ENCODE assay signal across 1 cellular context in genomic region chr13:110705826-110706569, GRCh38.
A peak's percentile ranks its signal among the peaks of the same experiment; 100 is the strongest.
TF ChIP-seq lines count a peak whose summit lies in the region.

Gene CARS2 (minus strand): TSS chr13:110706116. CDS start chr13:110706093, 23 bp downstream.

TF ChIP-seq in WTC11, 78 proteins besides CTCF, POLR2A, EP300 and RAD21 (continued from another document and continues in another):
- TF ChIP-seq STAT6 (CRISPR knock-in tag; conservative IDR thresholded peaks at IDR 0.05; ENCODE audit: low read depth) = 0 out of 2 replicates have a peak, but pooled peaks have one; percentile 46
- TF ChIP-seq FOXJ3 (CRISPR knock-in tag; IDR thresholded peaks at IDR 0.05; ENCODE audit: borderline replicate concordance) = no peak
- TF ChIP-seq NFYB (CRISPR knock-in tag; conservative IDR thresholded peaks at IDR 0.05; ENCODE audit: low read depth) = no peak
- no peak for TF ChIP-seq MYBL2 (CRISPR knock-in tag; IDR thresholded peaks at IDR 0.05)
- TF ChIP-seq GABPB1 (CRISPR knock-in tag; IDR thresholded peaks at IDR 0.05) = peak; percentile 59
- no peak for TF ChIP-seq ZSCAN18 (CRISPR knock-in tag; IDR thresholded peaks at IDR 0.05)
- TF ChIP-seq ETV6 (CRISPR knock-in tag; IDR thresholded peaks at IDR 0.05) = peak; percentile 75
- TF ChIP-seq MXD4 (CRISPR knock-in tag; IDR thresholded peaks at IDR 0.05; ENCODE audit: borderline replicate concordance) = no peak
- TF ChIP-seq E2F1 (CRISPR knock-in tag; IDR thresholded peaks at IDR 0.05) = no peak
- no peak for TF ChIP-seq EMX1 (CRISPR knock-in tag; IDR thresholded peaks at IDR 0.05)
- TF ChIP-seq, protein P1, sequence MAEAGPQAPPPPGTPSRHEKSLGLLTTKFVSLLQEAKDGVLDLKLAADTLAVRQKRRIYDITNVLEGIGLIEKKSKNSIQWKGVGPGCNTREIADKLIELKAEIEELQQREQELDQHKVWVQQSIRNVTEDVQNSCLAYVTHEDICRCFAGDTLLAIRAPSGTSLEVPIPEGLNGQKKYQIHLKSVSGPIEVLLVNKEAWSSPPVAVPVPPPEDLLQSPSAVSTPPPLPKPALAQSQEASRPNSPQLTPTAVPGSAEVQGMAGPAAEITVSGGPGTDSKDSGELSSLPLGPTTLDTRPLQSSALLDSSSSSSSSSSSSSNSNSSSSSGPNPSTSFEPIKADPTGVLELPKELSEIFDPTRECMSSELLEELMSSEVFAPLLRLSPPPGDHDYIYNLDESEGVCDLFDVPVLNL (CRISPR knock-in tag; IDR thresholded peaks at IDR 0.05; ENCODE audit: borderline replicate concordance, low read depth) = peak; percentile 37; the same call in 1 of the 2 replicates
- TF ChIP-seq FOXK1 (CRISPR knock-in tag; IDR thresholded peaks at IDR 0.05) = peak; percentile 68; the same call in 1 of the 2 replicates
- 0 out of 2 replicates have a peak, but pooled peaks have one; percentile 14 for TF ChIP-seq FOXP4 (CRISPR knock-in tag; IDR thresholded peaks at IDR 0.05)
- no peak for TF ChIP-seq NR1H2 (CRISPR knock-in tag; IDR thresholded peaks at IDR 0.05)
- no peak for TF ChIP-seq ZBTB21 (CRISPR knock-in tag; IDR thresholded peaks at IDR 0.05; ENCODE audit: borderline replicate concordance)
- TF ChIP-seq SMAD4 (CRISPR knock-in tag; IDR thresholded peaks at IDR 0.05) = 0 out of 2 replicates have a peak, but pooled peaks have one; percentile 43
- TF ChIP-seq TP53 (CRISPR knock-in tag; IDR thresholded peaks at IDR 0.05) = peak; percentile 69
- peak; percentile 98 for TF ChIP-seq SP1 (CRISPR knock-in tag; conservative IDR thresholded peaks at IDR 0.05)
- no peak for TF ChIP-seq CDX4 (CRISPR knock-in tag; IDR thresholded peaks at IDR 0.05; ENCODE audit: borderline replicate concordance)
- TF ChIP-seq, protein P2, sequence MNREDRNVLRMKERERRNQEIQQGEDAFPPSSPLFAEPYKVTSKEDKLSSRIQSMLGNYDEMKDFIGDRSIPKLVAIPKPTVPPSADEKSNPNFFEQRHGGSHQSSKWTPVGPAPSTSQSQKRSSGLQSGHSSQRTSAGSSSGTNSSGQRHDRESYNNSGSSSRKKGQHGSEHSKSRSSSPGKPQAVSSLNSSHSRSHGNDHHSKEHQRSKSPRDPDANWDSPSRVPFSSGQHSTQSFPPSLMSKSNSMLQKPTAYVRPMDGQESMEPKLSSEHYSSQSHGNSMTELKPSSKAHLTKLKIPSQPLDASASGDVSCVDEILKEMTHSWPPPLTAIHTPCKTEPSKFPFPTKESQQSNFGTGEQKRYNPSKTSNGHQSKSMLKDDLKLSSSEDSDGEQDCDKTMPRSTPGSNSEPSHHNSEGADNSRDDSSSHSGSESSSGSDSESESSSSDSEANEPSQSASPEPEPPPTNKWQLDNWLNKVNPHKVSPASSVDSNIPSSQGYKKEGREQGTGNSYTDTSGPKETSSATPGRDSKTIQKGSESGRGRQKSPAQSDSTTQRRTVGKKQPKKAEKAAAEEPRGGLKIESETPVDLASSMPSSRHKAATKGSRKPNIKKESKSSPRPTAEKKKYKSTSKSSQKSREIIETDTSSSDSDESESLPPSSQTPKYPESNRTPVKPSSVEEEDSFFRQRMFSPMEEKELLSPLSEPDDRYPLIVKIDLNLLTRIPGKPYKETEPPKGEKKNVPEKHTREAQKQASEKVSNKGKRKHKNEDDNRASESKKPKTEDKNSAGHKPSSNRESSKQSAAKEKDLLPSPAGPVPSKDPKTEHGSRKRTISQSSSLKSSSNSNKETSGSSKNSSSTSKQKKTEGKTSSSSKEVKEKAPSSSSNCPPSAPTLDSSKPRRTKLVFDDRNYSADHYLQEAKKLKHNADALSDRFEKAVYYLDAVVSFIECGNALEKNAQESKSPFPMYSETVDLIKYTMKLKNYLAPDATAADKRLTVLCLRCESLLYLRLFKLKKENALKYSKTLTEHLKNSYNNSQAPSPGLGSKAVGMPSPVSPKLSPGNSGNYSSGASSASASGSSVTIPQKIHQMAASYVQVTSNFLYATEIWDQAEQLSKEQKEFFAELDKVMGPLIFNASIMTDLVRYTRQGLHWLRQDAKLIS (CRISPR knock-in tag; IDR thresholded peaks at IDR 0.05; ENCODE audit: borderline replicate concordance) = no peak
- TF ChIP-seq OVOL2 (CRISPR knock-in tag; IDR thresholded peaks at IDR 0.05; ENCODE audit: borderline replicate concordance) = no peak
- peak; percentile 88; the same call in 1 of the 2 replicates for TF ChIP-seq NR3C1 (CRISPR knock-in tag; conservative IDR thresholded peaks at IDR 0.05; ENCODE audit: low read depth)
- TF ChIP-seq ARID4B (CRISPR knock-in tag; IDR thresholded peaks at IDR 0.05; ENCODE audit: borderline replicate concordance) = peak; percentile 58; the same call in 1 of the 2 replicates
- peak; percentile 47; the same call in 1 of the 2 replicates for TF ChIP-seq ESRRA (CRISPR knock-in tag; IDR thresholded peaks at IDR 0.05; ENCODE audit: borderline replicate concordance)
- peak; percentile 95; the same call in 1 of the 2 replicates for TF ChIP-seq CBFB (CRISPR knock-in tag; IDR thresholded peaks at IDR 0.05; ENCODE audit: low read depth)
- TF ChIP-seq, protein P3, sequence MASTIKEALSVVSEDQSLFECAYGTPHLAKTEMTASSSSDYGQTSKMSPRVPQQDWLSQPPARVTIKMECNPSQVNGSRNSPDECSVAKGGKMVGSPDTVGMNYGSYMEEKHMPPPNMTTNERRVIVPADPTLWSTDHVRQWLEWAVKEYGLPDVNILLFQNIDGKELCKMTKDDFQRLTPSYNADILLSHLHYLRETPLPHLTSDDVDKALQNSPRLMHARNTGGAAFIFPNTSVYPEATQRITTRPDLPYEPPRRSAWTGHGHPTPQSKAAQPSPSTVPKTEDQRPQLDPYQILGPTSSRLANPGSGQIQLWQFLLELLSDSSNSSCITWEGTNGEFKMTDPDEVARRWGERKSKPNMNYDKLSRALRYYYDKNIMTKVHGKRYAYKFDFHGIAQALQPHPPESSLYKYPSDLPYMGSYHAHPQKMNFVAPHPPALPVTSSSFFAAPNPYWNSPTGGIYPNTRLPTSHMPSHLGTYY (CRISPR knock-in tag; IDR thresholded peaks at IDR 0.05) = no peak
- no peak for TF ChIP-seq IRF2 (CRISPR knock-in tag; IDR thresholded peaks at IDR 0.05; ENCODE audit: borderline replicate concordance, low read depth)
- no peak for TF ChIP-seq CREB1 (CRISPR knock-in tag; IDR thresholded peaks at IDR 0.05)
- TF ChIP-seq ZNF671 (CRISPR knock-in tag; IDR thresholded peaks at IDR 0.05) = no peak
- TF ChIP-seq, protein P4, sequence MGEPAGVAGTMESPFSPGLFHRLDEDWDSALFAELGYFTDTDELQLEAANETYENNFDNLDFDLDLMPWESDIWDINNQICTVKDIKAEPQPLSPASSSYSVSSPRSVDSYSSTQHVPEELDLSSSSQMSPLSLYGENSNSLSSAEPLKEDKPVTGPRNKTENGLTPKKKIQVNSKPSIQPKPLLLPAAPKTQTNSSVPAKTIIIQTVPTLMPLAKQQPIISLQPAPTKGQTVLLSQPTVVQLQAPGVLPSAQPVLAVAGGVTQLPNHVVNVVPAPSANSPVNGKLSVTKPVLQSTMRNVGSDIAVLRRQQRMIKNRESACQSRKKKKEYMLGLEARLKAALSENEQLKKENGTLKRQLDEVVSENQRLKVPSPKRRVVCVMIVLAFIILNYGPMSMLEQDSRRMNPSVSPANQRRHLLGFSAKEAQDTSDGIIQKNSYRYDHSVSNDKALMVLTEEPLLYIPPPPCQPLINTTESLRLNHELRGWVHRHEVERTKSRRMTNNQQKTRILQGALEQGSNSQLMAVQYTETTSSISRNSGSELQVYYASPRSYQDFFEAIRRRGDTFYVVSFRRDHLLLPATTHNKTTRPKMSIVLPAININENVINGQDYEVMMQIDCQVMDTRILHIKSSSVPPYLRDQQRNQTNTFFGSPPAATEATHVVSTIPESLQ (CRISPR knock-in tag; IDR thresholded peaks at IDR 0.05) = no peak
- TF ChIP-seq NFATC4 (CRISPR knock-in tag; IDR thresholded peaks at IDR 0.05) = no peak
- no peak for TF ChIP-seq ZNF317 (CRISPR knock-in tag; IDR thresholded peaks at IDR 0.05; ENCODE audit: borderline replicate concordance, low read depth)
- TF ChIP-seq IRF1 (CRISPR knock-in tag; IDR thresholded peaks at IDR 0.05) = no peak
